Comparison of ENCODE assay signal across 8 cellular contexts in the genomic region with DNA sequence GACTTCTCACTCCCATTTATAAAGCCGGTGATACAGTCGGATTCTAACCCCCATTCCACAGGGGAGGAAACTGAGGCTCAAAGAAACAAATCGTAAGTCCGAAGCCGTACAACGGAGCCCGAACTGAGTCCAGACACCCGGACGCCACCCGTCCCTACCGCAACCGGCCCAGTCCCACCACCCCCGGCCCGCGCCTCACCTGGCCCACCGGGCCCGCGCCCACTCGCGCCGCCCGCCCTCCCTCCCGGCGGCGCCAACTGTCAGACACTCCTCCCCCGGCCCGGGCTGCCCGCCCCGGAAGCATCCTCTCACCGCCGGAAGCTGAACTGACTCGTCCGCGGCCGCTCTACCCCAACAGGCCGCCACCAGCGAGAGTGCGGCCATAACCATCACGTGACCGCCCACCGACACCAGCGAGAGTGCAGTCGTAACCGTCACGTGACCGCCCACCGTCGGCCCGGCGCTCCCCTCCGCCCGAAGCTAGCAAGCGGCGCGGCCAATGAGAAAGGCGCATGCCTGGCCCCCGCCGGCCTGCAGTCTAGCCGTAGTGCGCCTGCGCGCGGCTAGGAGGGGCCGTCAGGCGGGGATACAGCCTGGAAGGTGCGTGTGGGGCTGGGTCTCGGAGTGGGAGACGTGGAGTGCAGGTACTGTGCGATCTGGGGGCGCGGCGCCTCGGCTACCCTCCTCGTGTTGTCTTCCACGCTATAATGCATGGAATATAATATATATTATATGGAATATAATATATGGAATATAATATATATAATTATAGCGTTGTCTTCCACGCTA. TPM values are rescaled to one million over a fixed set of nuclear protein-coding genes. Genes with fewer than 3 reads are reported as not detected.
DNase-seq lines count a peak whose midpoint lies in the region; ATAC-seq and TF ChIP-seq lines count a peak whose summit lies in the region.

C19orf47 (minus strand) TSS at position 273 of the 789 bp plus-strand sequence. CDS start 6,540 bp downstream, outside the sequence.
A gene with protein sequence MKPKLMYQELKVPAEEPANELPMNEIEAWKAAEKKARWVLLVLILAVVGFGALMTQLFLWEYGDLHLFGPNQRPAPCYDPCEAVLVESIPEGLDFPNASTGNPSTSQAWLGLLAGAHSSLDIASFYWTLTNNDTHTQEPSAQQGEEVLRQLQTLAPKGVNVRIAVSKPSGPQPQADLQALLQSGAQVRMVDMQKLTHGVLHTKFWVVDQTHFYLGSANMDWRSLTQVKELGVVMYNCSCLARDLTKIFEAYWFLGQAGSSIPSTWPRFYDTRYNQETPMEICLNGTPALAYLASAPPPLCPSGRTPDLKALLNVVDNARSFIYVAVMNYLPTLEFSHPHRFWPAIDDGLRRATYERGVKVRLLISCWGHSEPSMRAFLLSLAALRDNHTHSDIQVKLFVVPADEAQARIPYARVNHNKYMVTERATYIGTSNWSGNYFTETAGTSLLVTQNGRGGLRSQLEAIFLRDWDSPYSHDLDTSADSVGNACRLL (plus strand): TSS at position 571 of the 789 bp plus-strand sequence. CDS start 17,789 bp downstream, outside the sequence.

- H3K27ac Mint-ChIP-seq in CD8-positive, alpha-beta T cell, result peak within 1 kb of the TSS; percentile 90

- H3K27me3 ChIP-seq in CD8-positive, alpha-beta T cell (ENCODE audit: insufficient read depth, low read length), result no peaks in the 10 kb centered on the region
- no peaks in the 10 kb centered on the region for H3K27me3 ChIP-seq in lung (ENCODE audit: control insufficient read depth, insufficient read depth)

- intact Hi-C loops in CD8-positive, alpha-beta T cell (cut with DNase I, micrococcal nuclease), result loop anchor here (1.0 to 10.0 kb wide), 14 partner anchors 56 to 1979 kb away; partner anchors contain the start of genes AKT2 (in 2 of the 2), SERTAD3 (in 2 of the 2), BLVRB (in 1 of the 2) and GGN (in 1 of the 2)

- H3K4me3 ChIP-seq in CD8-positive, alpha-beta T cell (ENCODE audit: low read depth, low read length), result peak within 1 kb of the TSS; percentile 89
- H3K4me3 ChIP-seq in lung, result peak within 1 kb of the TSS; percentile 80

- no peaks in the 10 kb centered on the region for H3K27me3 Mint-ChIP-seq in CD8-positive, alpha-beta T cell (ENCODE audit: low read depth)

- no peak for TF ChIP-seq CTCF in CD8-positive, alpha-beta T cell (IDR thresholded peaks at IDR 0.05)
- TF ChIP-seq CTCF in lung (IDR thresholded peaks at IDR 0.05; ENCODE audit: control extremely low read depth, extremely low read depth), result no peak

- POLR2A ChIA-PET in CD8-positive, alpha-beta T cell (lab: Charles Lee), result interaction anchor here (0.5 to 1.5 kb wide), 7 partner anchors 56 to 915 kb away, joined by 3 to 6 read pairs (median 5); no protein-coding TSS in a partner anchor

- H3K27ac ChIP-seq in CD8-positive, alpha-beta T cell (ENCODE audit: low read depth, low read length), result peak within 1 kb of the TSS; percentile 73
- H3K27ac ChIP-seq in lung (ENCODE audit: low read depth in 1 of 2, low read length in 1 of 2), result peak within 1 kb of the TSS; percentile 77 to 84

- WGBS in lung, 2 donors, result 1% methylated on average over 73 to 77 of the region's 77 CpGs

- CTCF ChIA-PET in CD8-positive, alpha-beta T cell (lab: Charles Lee), result interaction anchor here (0.7 to 1.6 kb wide), 2 partner anchors 43 to 112 kb away, joined by 3 to 5 read pairs; no protein-coding TSS in a partner anchor

- H3K4me1 ChIP-seq in CD8-positive, alpha-beta T cell (ENCODE audit: insufficient read depth, low read length), result peaks cover 13% of the 10 kb centered on the region
- peaks cover 0 to 5% of the 10 kb centered on the region in 2 donors for H3K4me1 ChIP-seq in lung (ENCODE audit: control insufficient read depth in 2 of 2, insufficient read depth in 2 of 2, low read length in 2 of 2)

- H3K4me1 Mint-ChIP-seq in CD8-positive, alpha-beta T cell (ENCODE audit: low read depth), result peaks cover 37% of the 10 kb centered on the region

- peak; percentile 96 to 98 (median 98) for DNase-seq in CD8-positive, alpha-beta T cell
- DNase-seq in HS-27A (ENCODE audit: low read depth), result peak; percentile 99
- peak; percentile 91 for DNase-seq in NK-92 (lab: John Stamatoyannopoulos, UW; ENCODE audit: unreplicated experiment)
- peak; percentile 95 to 96 for DNase-seq in activated CD8-positive, alpha-beta memory T cell treated with anti-CD3 and anti-CD28 coated beads for 1 hour (ENCODE audit: extremely low read depth in 1 of 2, low read depth in 1 of 2)
- peak; percentile 99 for DNase-seq in effector CD4-positive, alpha-beta T cell
- DNase-seq in lung (ENCODE audit: low spot score), result peak; percentile 99
- DNase-seq in stimulated activated CD4-positive, alpha-beta T cell treated with anti-CD3 and anti-CD28 coated beads, TNF-alpha, amount 100 ng/mL, for 4 hours (ENCODE audit: low read depth in 3 of 3), result peak; percentile 91 to 99 (median 98)

- peak within 1 kb of the TSS; percentile 88 for H3K4me3 Mint-ChIP-seq in CD8-positive, alpha-beta T cell

- peaks cover 20% of the 10 kb centered on the region for H3K36me3 Mint-ChIP-seq in CD8-positive, alpha-beta T cell

- H3K36me3 ChIP-seq in CD8-positive, alpha-beta T cell (ENCODE audit: insufficient read depth, low read length), result no peaks in the 10 kb centered on the region
- H3K36me3 ChIP-seq in lung (ENCODE audit: control insufficient read depth in 2 of 2, insufficient read depth in 2 of 2, low read length in 2 of 2), result no peaks in the 10 kb centered on the region

- H3K9me3 Mint-ChIP-seq in CD8-positive, alpha-beta T cell, result no peaks in the 10 kb centered on the region

- peak; percentile 89 for ATAC-seq in CD8-positive, alpha-beta T cell
- ATAC-seq in GM19467 (IDR thresholded peaks at IDR 0.05; ENCODE audit: unreplicated experiment) (peak; percentile 95), lung (ENCODE audit: insufficient read depth, low FRiP score) (peak; percentile 94)

- H3K9me3 ChIP-seq in CD8-positive, alpha-beta T cell (ENCODE audit: low read length), result no peaks in the 10 kb centered on the region
- H3K9me3 ChIP-seq in lung (ENCODE audit: control insufficient read depth in 2 of 2, insufficient read depth in 1 of 2, low read length in 1 of 2), result no peaks in the 10 kb centered on the region

RNA-seq across cellular contexts. Expression of gene C19orf47, which starts in this region (rescaled TPM):
- 10 to 100 TPM; 10.2 to 11.2 TPM for total RNA-seq in CD8-positive, alpha-beta T cell
- total RNA-seq in lung, result 10 to 100 TPM in 1 of 2 donors, 1 to 10 TPM in 1; 9.8 to 18.0 TPM
- 10 to 100 TPM; 11.7 to 26.3 TPM for polyA plus RNA-seq in lung

RNA-seq across cellular contexts. Expression of the second gene that starts in this region (rescaled TPM):
- 10 to 100 TPM; 48.9 to 56.1 TPM for total RNA-seq in CD8-positive, alpha-beta T cell
- total RNA-seq in lung, result 100 to 1,000 TPM; 257 to 407 TPM
- polyA plus RNA-seq in lung, result 100 to 1,000 TPM; 205 to 219 TPM

Comparison
In these comparisons a context has a peak if more than half of its experiments do, and no peak if none do; other contexts are left out.
1. Peak in every context shown above with its lines: DNase-seq, ATAC-seq, H3K4me3 ChIP-seq and H3K27ac ChIP-seq.
2. RNA of the second gene that starts in this region (total RNA-seq): 257 to 407 TPM in lung; 48.9 to 56.1 TPM in CD8-positive, alpha-beta T cell; every median in the first group is over 4 times any median in the second.